In genomic region chr1:168603501-168604107, GRCh38 we compare ENCODE assay signal across 9 cellular contexts. TPM values are rescaled to one million over a fixed set of nuclear protein-coding genes. Genes with fewer than 3 reads are reported as not detected.
DNase-seq lines count a peak whose midpoint lies in the region; ATAC-seq and TF ChIP-seq lines count a peak whose summit lies in the region.
"Had no signal": no experiment of that assay in that cellular context is flagged by ENCODE, and none has a peak within 500 bp of the region (broad histone marks: within the 10 kb centered on the region; RNA-seq: fewer than 3 reads in every experiment).

No MANE protein-coding gene starts in this region.

- no peak overlapping the region for H3K9ac ChIP-seq in OCI-LY1 (ENCODE audit: low read length)

- no peaks in the 10 kb centered on the region for H3K36me3 ChIP-seq in OCI-LY1 (ENCODE audit: insufficient read depth, low read length)

- H3K79me2 ChIP-seq in OCI-LY1 (ENCODE audit: insufficient read depth, low read length): no peaks in the 10 kb centered on the region

- H2AFZ ChIP-seq in OCI-LY1 (ENCODE audit: low read length): no peak overlapping the region

- TF ChIP-seq RAD21 in Ishikawa (IDR thresholded peaks at IDR 0.05; ENCODE audit: low read depth): peak; percentile 97

- no peak overlapping the region for H3K27ac Mint-ChIP-seq in naive B cell
- H3K27ac Mint-ChIP-seq in stimulated activated effector memory CD8-positive, alpha-beta T cell treated with anti-CD3 and anti-CD28 coated beads, Interleukin-12 subunit alpha, Interleukin-12 subunit beta, amount 100 ng/mL, for 72 hours: no peak overlapping the region

- TF ChIP-seq CTCF in OCI-LY1 (IDR thresholded peaks at IDR 0.05; ENCODE audit: low read length): peak; percentile 75

- no peaks in the 10 kb centered on the region for H3K9me3 ChIP-seq in OCI-LY1 (ENCODE audit: low read length)

- H3K27me3 ChIP-seq in OCI-LY1 (ENCODE audit: insufficient read depth, low read length): no peaks in the 10 kb centered on the region

- DNase-seq in ACHN: peak; percentile 70
- peak; percentile 58 for DNase-seq in activated T-cell treated with anti-CD3 and anti-CD28 coated beads for 1 hour (ENCODE audit: low read depth)
- peak; percentile 19 for DNase-seq in naive B cell
- peak; percentile 44 to 76 for DNase-seq in stimulated activated effector memory CD8-positive, alpha-beta T cell treated with anti-CD3 and anti-CD28 coated beads, Interleukin-12 subunit alpha, Interleukin-12 subunit beta, amount 100 ng/mL, for 72 hours (ENCODE audit: low spot score in 2 of 2)

- H3K4me2 ChIP-seq in OCI-LY1 (ENCODE audit: low read length): no peak overlapping the region

- no peak for TF ChIP-seq EP300 in Ishikawa (IDR thresholded peaks at IDR 0.05; ENCODE audit: borderline replicate concordance)

- no peaks in the 10 kb centered on the region for H4K20me1 ChIP-seq in OCI-LY1 (ENCODE audit: insufficient read depth, low read length)

- H3K4me1 ChIP-seq in OCI-LY1 (ENCODE audit: insufficient read depth, low read length, severe bottlenecking): no peaks in the 10 kb centered on the region

- H3K27ac ChIP-seq in OCI-LY1 (ENCODE audit: low read depth, low read length, poor library complexity, severe bottlenecking): no peak overlapping the region

- H3K4me1 Mint-ChIP-seq in naive B cell: no peaks in the 10 kb centered on the region
- no peaks in the 10 kb centered on the region for H3K4me1 Mint-ChIP-seq in stimulated activated effector memory CD8-positive, alpha-beta T cell treated with anti-CD3 and anti-CD28 coated beads, Interleukin-12 subunit alpha, Interleukin-12 subunit beta, amount 100 ng/mL, for 72 hours

- peak; percentile 69 for ATAC-seq in GM18909 (IDR thresholded peaks at IDR 0.05; ENCODE audit: poor library complexity, unreplicated experiment)
- peak; percentile 90 for ATAC-seq in esophagus mucosa
- ATAC-seq in naive B cell (ENCODE audit: low read depth in 2 of 2): peak in 1 of 2 donors; percentile 25
- ATAC-seq in stimulated activated effector memory CD8-positive, alpha-beta T cell treated with anti-CD3 and anti-CD28 coated beads, Interleukin-12 subunit alpha, Interleukin-12 subunit beta, amount 100 ng/mL, for 72 hours: peak; percentile 84

- H3K9me3 Mint-ChIP-seq in naive B cell: no peaks in the 10 kb centered on the region
- H3K9me3 Mint-ChIP-seq in stimulated activated effector memory CD8-positive, alpha-beta T cell treated with anti-CD3 and anti-CD28 coated beads, Interleukin-12 subunit alpha, Interleukin-12 subunit beta, amount 100 ng/mL, for 72 hours: no peaks in the 10 kb centered on the region

- H3K9me2 ChIP-seq in OCI-LY1 (ENCODE audit: low read depth, low read length): no peaks in the 10 kb centered on the region

- H3F3A ChIP-seq in OCI-LY1 (ENCODE audit: insufficient read depth, low read length): no peaks in the 10 kb centered on the region

- in situ Hi-C loops in ACHN (cut with HindIII; ENCODE audit: low pct_ligation_motif_present, low pct_unique_long_range_greater_than_20kb, low sequenced_read_pairs): no loop called here

- H3K27me3 Mint-ChIP-seq in naive B cell: peaks cover 0 to 6% (median 4%) of the 10 kb centered on the region in 3 donors

- H3K4me3 ChIP-seq in OCI-LY1 (ENCODE audit: low read depth, low read length, poor library complexity, severe bottlenecking): no peak overlapping the region

- H3K36me3 Mint-ChIP-seq in naive B cell: no peaks in the 10 kb centered on the region
- no peaks in the 10 kb centered on the region for H3K36me3 Mint-ChIP-seq in stimulated activated effector memory CD8-positive, alpha-beta T cell treated with anti-CD3 and anti-CD28 coated beads, Interleukin-12 subunit alpha, Interleukin-12 subunit beta, amount 100 ng/mL, for 72 hours

- no peak overlapping the region for H3K4me3 Mint-ChIP-seq in naive B cell
- H3K4me3 Mint-ChIP-seq in stimulated activated effector memory CD8-positive, alpha-beta T cell treated with anti-CD3 and anti-CD28 coated beads, Interleukin-12 subunit alpha, Interleukin-12 subunit beta, amount 100 ng/mL, for 72 hours: no peak overlapping the region

TF ChIP-seq in Ishikawa, 13 proteins besides CTCF, POLR2A, EP300 and RAD21:
- no peak for TF ChIP-seq USF1 (IDR thresholded peaks at IDR 0.05)
- TF ChIP-seq EGR1 (IDR thresholded peaks at IDR 0.05): no peak
- TF ChIP-seq REST (IDR thresholded peaks at IDR 0.05; ENCODE audit: low read depth): no peak
- TF ChIP-seq NFIC (IDR thresholded peaks at IDR 0.05): no peak
- no peak for TF ChIP-seq TCF12 (IDR thresholded peaks at IDR 0.05; ENCODE audit: low read depth)
- no peak for TF ChIP-seq TAF1 (IDR thresholded peaks at IDR 0.05; ENCODE audit: low read depth)
- TF ChIP-seq MAX (IDR thresholded peaks at IDR 0.05): no peak
- no peak for TF ChIP-seq ZBTB7A (IDR thresholded peaks at IDR 0.05; ENCODE audit: low read depth)
- TF ChIP-seq CEBPB (IDR thresholded peaks at IDR 0.05): no peak
- no peak for TF ChIP-seq YY1 (IDR thresholded peaks at IDR 0.05; ENCODE audit: low read depth)
- no peak for TF ChIP-seq CREB1 (IDR thresholded peaks at IDR 0.05; ENCODE audit: low read depth)
- TF ChIP-seq TEAD4 (IDR thresholded peaks at IDR 0.05): no peak
- TF ChIP-seq FOXM1 (IDR thresholded peaks at IDR 0.05; ENCODE audit: borderline replicate concordance, low read depth): no peak

RNA-seq across cellular contexts. Expression of gene XCL1, which starts 27.2 kb away (rescaled TPM):
- not detected for total RNA-seq in esophagus mucosa
- polyA plus RNA-seq in naive B cell (ENCODE audit: low read depth in 6 of 6): under 1 TPM in 2 of 6 donors, not detected in 4; 0.19 to 0.21 TPM
- total RNA-seq: skeletal muscle tissue had no signal

RNA-seq across cellular contexts. Expression of gene XCL2, which starts 59.8 kb away (rescaled TPM):
- total RNA-seq in esophagus mucosa: not detected
- 1 to 10 TPM in 1 of 6 donors, under 1 TPM in 2, not detected in 3; 0.65 to 1.1 (median 0.77) TPM for polyA plus RNA-seq in naive B cell (ENCODE audit: low read depth in 6 of 6)
- total RNA-seq: skeletal muscle tissue had no signal

Comparison
In these comparisons a context has a peak if more than half of its experiments do, and no peak if none do; other contexts are left out.
1. DNase-seq: peak in every context shown above with its lines; median percentile 70 in ACHN; 60 in stimulated activated effector memory CD8-positive, alpha-beta T cell treated with anti-CD3 and anti-CD28 coated beads, Interleukin-12 subunit alpha, Interleukin-12 subunit beta, amount 100 ng/mL, for 72 hours; 58 in activated T-cell treated with anti-CD3 and anti-CD28 coated beads for 1 hour; 19 in naive B cell.